ENCODE assay signal across 1 cellular context in the genomic region with DNA sequence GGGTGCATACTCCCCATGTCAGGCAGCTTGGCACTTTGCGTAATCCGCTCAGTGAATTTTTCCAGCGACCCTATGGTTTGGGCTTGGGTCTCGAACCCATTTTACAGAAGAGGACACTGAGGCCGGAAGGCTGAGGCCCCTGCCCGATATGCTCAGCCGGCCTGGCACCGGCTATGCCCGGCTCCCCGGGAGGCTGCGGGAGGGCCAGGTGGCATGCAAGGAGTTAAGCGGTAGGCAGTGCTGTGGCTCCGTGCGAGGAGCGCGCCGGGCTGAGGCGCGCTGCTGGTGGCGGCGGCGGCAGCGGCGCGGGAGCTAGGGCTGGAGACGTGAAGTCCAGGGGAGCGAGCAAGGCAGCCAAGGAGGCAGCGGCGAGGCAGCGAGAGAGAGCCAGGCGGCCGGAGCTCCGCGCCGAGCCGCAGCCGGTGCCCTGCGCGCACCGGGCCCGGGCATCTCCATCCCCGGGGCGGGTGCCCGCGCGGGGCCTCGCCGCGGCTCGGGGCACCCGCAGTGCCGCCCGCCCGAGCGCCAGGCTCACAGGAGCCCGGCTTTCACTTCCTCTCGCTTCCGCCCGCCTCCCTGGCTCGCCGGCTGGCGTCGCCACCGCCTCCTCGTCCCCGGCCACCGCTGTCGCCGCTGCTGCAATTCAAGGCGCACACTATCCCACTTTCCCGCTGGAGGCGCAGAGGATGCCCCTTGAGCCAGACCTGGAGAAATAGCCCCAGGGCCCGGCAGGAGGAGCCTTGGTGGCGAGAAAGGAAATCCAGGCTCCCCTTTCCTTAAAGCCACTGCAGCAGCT.
TF ChIP-seq lines count a peak whose summit lies in the region.

Gene WSCD2, plus strand, starts transcription at position 272 of the 796 bp plus-strand sequence. CDS start 66,545 bp downstream, outside the sequence.

TF ChIP-seq in GM23338, 12 proteins besides CTCF, POLR2A, EP300 and RAD21 (continued from another document):
- TF ChIP-seq REST (IDR thresholded peaks at IDR 0.05; ENCODE audit: unreplicated experiment) (no peak), JUNB (IDR thresholded peaks at IDR 0.05; ENCODE audit: unreplicated experiment) (no peak), ZNF331 (CRISPR knock-in tag; IDR thresholded peaks at IDR 0.05; ENCODE audit: low read depth) (no peak)
